Comparison of ENCODE assay signal across 8 cellular contexts in genomic region chr10:23067939-23068775, GRCh38. TPM values are rescaled to one million over a fixed set of nuclear protein-coding genes. Genes with fewer than 3 reads are reported as not detected.
DNase-seq lines count a peak whose midpoint lies in the region; ATAC-seq and TF ChIP-seq lines count a peak whose summit lies in the region.

No MANE protein-coding gene starts in this region.

- TF ChIP-seq POLR2A in NB4 (IDR thresholded peaks at IDR 0.05; ENCODE audit: extremely low read depth, insufficient read length), result no peak

- H3K4me3 Mint-ChIP-seq in CD8-positive, alpha-beta memory T cell, result no peak overlapping the region

- no peaks in the 10 kb centered on the region for H3K9me3 Mint-ChIP-seq in CD8-positive, alpha-beta memory T cell

- H3K27ac Mint-ChIP-seq in CD8-positive, alpha-beta memory T cell, result no peak overlapping the region

- no peak overlapping the region for H3K27ac ChIP-seq in CD8-positive, alpha-beta memory T cell (ENCODE audit: low read depth, low read length)

- intact Hi-C loops in left cardiac atrium (cut with DNase I), result loop anchor here in 1 of 2 donors (10.0 kb wide), 1 partner anchor 73 kb away; no protein-coding TSS in a partner anchor

- H3K9me3 ChIP-seq in CD8-positive, alpha-beta memory T cell (ENCODE audit: low read length), result no peaks in the 10 kb centered on the region
- no peaks in the 10 kb centered on the region for H3K9me3 ChIP-seq in adipocyte (ENCODE audit: control insufficient read depth, low read length)

- H3K4me3 ChIP-seq in CD8-positive, alpha-beta memory T cell (ENCODE audit: low read length), result no peak overlapping the region
- no peak overlapping the region for H3K4me3 ChIP-seq in NB4 (ENCODE audit: low read depth, low read length)
- H3K4me3 ChIP-seq in adipocyte (ENCODE audit: low read length), result no peak overlapping the region

- H3K9ac ChIP-seq in adipocyte (ENCODE audit: low read length), result no peak overlapping the region

- CTCF ChIA-PET in CD8-positive, alpha-beta memory T cell (lab: Charles Lee), result no interaction called here

- POLR2A ChIA-PET in CD8-positive, alpha-beta memory T cell (lab: Charles Lee), result no interaction called here

- H3K27me3 ChIP-seq in CD8-positive, alpha-beta memory T cell (ENCODE audit: insufficient read depth, low read length, poor library complexity, severe bottlenecking), result no peaks in the 10 kb centered on the region
- H3K27me3 ChIP-seq in adipocyte (replicated peaks; ENCODE audit: control insufficient read depth, insufficient read depth, low read length), result peaks cover 5% of the 10 kb centered on the region

- peak; percentile 36 to 67 (median 47) for DNase-seq in CD8-positive, alpha-beta memory T cell
- DNase-seq in NB4 (ENCODE audit: low read depth) (peak; percentile 65), T follicular helper cell (ENCODE audit: low read depth) (peak; percentile 43), adipocyte (ENCODE audit: low read depth) (peak; percentile 82), left cardiac atrium (peak; percentile 84), retina (peak; percentile 81)

- peaks cover 2 to 6% (median 5%) of the 10 kb centered on the region in 3 donors for H3K4me1 Mint-ChIP-seq in CD8-positive, alpha-beta memory T cell

- H3K27me3 Mint-ChIP-seq in CD8-positive, alpha-beta memory T cell, result peaks cover 9 to 17% of the 10 kb centered on the region in 2 donors

- peak; percentile 44 for ATAC-seq in GM21381 (IDR thresholded peaks at IDR 0.05; ENCODE audit: unreplicated experiment)
- ATAC-seq in left cardiac atrium, result peak; percentile 68 to 70
- ATAC-seq in HG03521 (IDR thresholded peaks at IDR 0.05; ENCODE audit: unreplicated experiment), result no peak

- no peaks in the 10 kb centered on the region for H3K36me3 Mint-ChIP-seq in CD8-positive, alpha-beta memory T cell

- TF ChIP-seq CTCF in NB4 (IDR thresholded peaks at IDR 0.05; ENCODE audit: low read depth, low read length), result peak; percentile 51

- H3K4me1 ChIP-seq in CD8-positive, alpha-beta memory T cell (ENCODE audit: insufficient read depth, low read length), result no peaks in the 10 kb centered on the region
- peaks cover 10% of the 10 kb centered on the region for H3K4me1 ChIP-seq in adipocyte (ENCODE audit: control insufficient read depth, insufficient read depth, low read length)

- no peaks in the 10 kb centered on the region for H3K36me3 ChIP-seq in CD8-positive, alpha-beta memory T cell (ENCODE audit: insufficient read depth, low read length)
- H3K36me3 ChIP-seq in adipocyte (ENCODE audit: control insufficient read depth, insufficient read depth, low read length, severe bottlenecking), result no peaks in the 10 kb centered on the region

RNA-seq across cellular contexts. Expression of gene MSRB2, which starts 27.2 kb away (rescaled TPM):
- 1 to 10 TPM; 3.2 to 4.3 TPM for total RNA-seq in CD8-positive, alpha-beta memory T cell
- polyA plus RNA-seq in CD8-positive, alpha-beta memory T cell, result 12.6 TPM
- 100 to 1,000 TPM in 1 of 2 donors, 10 to 100 TPM in 1; 99.7 to 100 TPM for total RNA-seq in left cardiac atrium

Comparison
In these comparisons a context has a peak if more than half of its experiments do, and no peak if none do; other contexts are left out.
1. RNA of gene MSRB2, which starts 27.2 kb away (total RNA-seq): 99.7 to 100 TPM in left cardiac atrium; 3.2 to 4.3 TPM in CD8-positive, alpha-beta memory T cell; every median in the first group is over 10 times any median in the second.
2. Peak in every context shown above with its lines, with median percentiles within 50 percentile points of each other: DNase-seq.